Comparison of ENCODE assay signal across 25 cellular contexts in genomic region chr2:217070043-217070430, GRCh38.
"Had no signal": no experiment of that assay in that cellular context is flagged by ENCODE, and none has a peak within 500 bp of the region (broad histone marks: within the 10 kb centered on the region; RNA-seq: fewer than 3 reads in every experiment).

No MANE protein-coding gene starts in this region.

- ATAC-seq: activated CD8-positive, alpha-beta T cell treated with anti-CD3 and anti-CD28 coated beads, Interleukin-2, amount 10 ng/mL, durations not matched to agents 7 days and 5 days; Panc1 had no signal

- H3K4me3 ChIP-seq: SJCRH30, SK-N-MC had no signal

- H3K36me3 ChIP-seq: SJCRH30, WERI-Rb-1 had no signal

- H3K9me3 ChIP-seq: SJCRH30 had no signal

- H3K4me1 Mint-ChIP-seq: activated CD4-positive, alpha-beta T cell treated with anti-CD3 and anti-CD28 coated beads, Interleukin-2, amount 10 ng/mL, durations not matched to agents 7 days and 5 days; activated naive CD4-positive, alpha-beta T cell treated with anti-CD3 and anti-CD28 coated beads, Interleukin-2, amount 10 ng/mL, durations not matched to agents 7 days and 5 days had no signal

- H3K36me3 Mint-ChIP-seq: activated naive CD4-positive, alpha-beta T cell treated with anti-CD3 and anti-CD28 coated beads, Interleukin-2, amount 10 ng/mL, durations not matched to agents 7 days and 5 days; activated naive CD8-positive, alpha-beta T cell; brain had no signal

- H3K27me3 Mint-ChIP-seq: activated naive CD4-positive, alpha-beta T cell treated with anti-CD3 and anti-CD28 coated beads, Interleukin-2, amount 10 ng/mL, durations not matched to agents 7 days and 5 days had no signal

- H3K27ac ChIP-seq: SJCRH30, SK-N-MC, WERI-Rb-1 had no signal

- H3K27me3 ChIP-seq: SJCRH30 had no signal

- H3K4me3 Mint-ChIP-seq: activated CD4-positive, alpha-beta T cell treated with anti-CD3 and anti-CD28 coated beads, Interleukin-2, amount 10 ng/mL, durations not matched to agents 7 days and 5 days; activated CD8-positive, alpha-beta T cell treated with anti-CD3 and anti-CD28 coated beads, Interleukin-2, amount 10 ng/mL, durations not matched to agents 7 days and 5 days; activated naive CD4-positive, alpha-beta T cell treated with anti-CD3 and anti-CD28 coated beads, Interleukin-2, amount 10 ng/mL, durations not matched to agents 7 days and 5 days; activated naive CD8-positive, alpha-beta T cell; activated naive CD8-positive, alpha-beta T cell treated with anti-CD3 and anti-CD28 coated beads, Interleukin-2, amount 50 U/mL, for 24 hours; brain had no signal

- H3K27ac Mint-ChIP-seq: activated CD4-positive, alpha-beta T cell treated with anti-CD3 and anti-CD28 coated beads, Interleukin-2, amount 10 ng/mL, durations not matched to agents 7 days and 5 days; activated CD8-positive, alpha-beta T cell treated with anti-CD3 and anti-CD28 coated beads, Interleukin-2, amount 10 ng/mL, durations not matched to agents 7 days and 5 days; activated naive CD4-positive, alpha-beta T cell treated with anti-CD3 and anti-CD28 coated beads, Interleukin-2, amount 10 ng/mL, durations not matched to agents 7 days and 5 days; activated naive CD8-positive, alpha-beta T cell; activated naive CD8-positive, alpha-beta T cell treated with anti-CD3 and anti-CD28 coated beads, Interleukin-2, amount 50 U/mL, for 24 hours had no signal

- DNase-seq: activated CD4-positive, alpha-beta T cell treated with anti-CD3 and anti-CD28 coated beads, Interleukin-2, amount 10 ng/mL, durations not matched to agents 7 days and 5 days; activated CD4-positive, alpha-beta T cell treated with anti-CD3 and anti-CD28 coated beads, Interleukin-2, amount 50 U/mL, for 48 hours; activated CD4-positive, CD25-positive, alpha-beta regulatory T cell; activated CD8-positive, alpha-beta T cell treated with anti-CD3 and anti-CD28 coated beads, Interleukin-2, amount 10 ng/mL, durations not matched to agents 7 days and 5 days; activated effector memory CD4-positive, alpha-beta T cell treated with Interleukin-2 at 50 U/mL for 16 hours; activated naive CD4-positive, alpha-beta T cell treated with anti-CD3 and anti-CD28 coated beads, Interleukin-2, amount 10 ng/mL, durations not matched to agents 7 days and 5 days; activated naive CD8-positive, alpha-beta T cell treated with anti-CD3 and anti-CD28 coated beads, Interleukin-2, amount 50 U/mL, for 24 hours; activated T-cell treated with anti-CD3 and anti-CD28 coated beads, Interleukin-2, amount 50 U/mL, for 48 hours; anterior cingulate cortex; caudate nucleus; NCI-H1092 treated with DMSO at 0.1 percent for 48 hours; NCI-H187; NCI-H2029 treated with DMSO at 0.1 percent for 48 hours; NCI-H2107; NCI-H2171; NCI-H2227 treated with DMSO at 0.1 percent for 48 hours; NCI-H446; NCI-H524; T1000; WERI-Rb-1 had no signal
